Comparison of ENCODE assay signal across 30 cellular contexts in the genomic region with DNA sequence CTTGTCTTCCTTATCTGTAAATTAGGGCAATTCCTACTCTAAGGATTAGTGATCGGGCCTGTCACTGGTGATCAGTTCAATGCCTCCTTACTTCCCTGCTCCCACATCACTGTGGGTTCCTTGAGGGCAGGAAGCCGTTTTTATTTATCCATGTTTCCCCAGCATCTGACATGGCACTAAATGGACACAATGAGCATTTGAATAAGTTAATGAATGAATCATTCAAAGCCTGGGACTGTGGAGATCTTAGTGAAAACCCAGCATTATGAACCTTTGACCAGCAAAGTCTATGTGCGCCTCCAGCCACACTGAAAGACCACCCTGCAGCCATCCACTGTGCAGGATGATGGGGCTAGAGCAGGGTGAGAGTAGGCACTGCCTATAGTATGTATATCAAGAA. TPM values are rescaled to one million over a fixed set of nuclear protein-coding genes. Genes with fewer than 3 reads are reported as not detected.
"Had no signal": no experiment of that assay in that cellular context is flagged by ENCODE, and none has a peak within 500 bp of the region (broad histone marks: within the 10 kb centered on the region; RNA-seq: fewer than 3 reads in every experiment).

No MANE protein-coding gene starts in this region.

- H3K4me1 Mint-ChIP-seq: activated B cell treated with CpG ODN at 0.5 μM for 24 hours; activated naive CD4-positive, alpha-beta T cell treated with anti-CD3 and anti-CD28 coated beads, Interleukin-2, amount 50 U/mL, for 24 hours; activated T-helper 17 cell treated with anti-CD3 and anti-CD28 coated beads, Interleukin-2, amount 50 U/mL, for 72 hours; naive B cell; nephron progenitor cell; stimulated activated memory B cell treated with anti-CD40 and anti-IgM and Interleukin-4, amounts not matched to agents 10 μg/mL and 1 μg/mL and 100 μg/mL, for 72 hours; stimulated activated naive CD8-positive, alpha-beta T cell treated with anti-CD3 and anti-CD28 coated beads, Interleukin-15, amount 100 ng/mL, for 72 hours had no signal

- H3K4me1 ChIP-seq: breast epithelium had no signal

- H3K9me3 Mint-ChIP-seq: activated naive CD4-positive, alpha-beta T cell treated with anti-CD3 and anti-CD28 coated beads, Interleukin-2, amount 50 U/mL, for 24 hours; activated naive CD8-positive, alpha-beta T cell treated with anti-CD3 and anti-CD28 coated beads, Interleukin-2, amount 50 U/mL, for 24 hours; activated T-helper 17 cell treated with anti-CD3 and anti-CD28 coated beads, Interleukin-2, amount 50 U/mL, for 72 hours had no signal

- H3K9me3 ChIP-seq: ovary, suprapubic skin had no signal

- ATAC-seq: activated CD8-positive, alpha-beta T cell treated with anti-CD3 and anti-CD28 coated beads for 36 hours; activated naive CD8-positive, alpha-beta T cell treated with anti-CD3 and anti-CD28 coated beads, Interleukin-2, amount 50 U/mL, for 24 hours; activated T-cell treated with anti-CD3 and anti-CD28 coated beads, Interleukin-2, amount 50 U/mL, for 4 hours; activated T-helper 17 cell treated with anti-CD3 and anti-CD28 coated beads, Interleukin-2, amount 50 U/mL, for 72 hours; heart right ventricle; left lobe of liver; lower lobe of right lung; sciatic nerve; stimulated activated memory B cell treated with anti-CD40 and anti-IgM and Interleukin-4, amounts not matched to agents 10 μg/mL and 1 μg/mL and 100 μg/mL, for 72 hours; stimulated activated naive CD8-positive, alpha-beta T cell treated with anti-CD3 and anti-CD28 coated beads, Interleukin-15, amount 100 ng/mL, for 72 hours had no signal

- H3K36me3 ChIP-seq: breast epithelium, lower lobe of right lung, ovary, suprapubic skin had no signal

- H3K27ac ChIP-seq: breast epithelium, lower lobe of right lung, ovary, suprapubic skin had no signal

- H3K27me3 ChIP-seq: breast epithelium, heart right ventricle, ovary, suprapubic skin had no signal

- H3K27ac Mint-ChIP-seq: activated B cell treated with CpG ODN at 0.5 μM for 24 hours; activated CD8-positive, alpha-beta T cell treated with anti-CD3 and anti-CD28 coated beads for 36 hours; activated naive CD4-positive, alpha-beta T cell treated with anti-CD3 and anti-CD28 coated beads, Interleukin-2, amount 50 U/mL, for 24 hours; activated naive CD8-positive, alpha-beta T cell treated with anti-CD3 and anti-CD28 coated beads, Interleukin-2, amount 50 U/mL, for 24 hours; activated T-helper 17 cell treated with anti-CD3 and anti-CD28 coated beads, Interleukin-2, amount 50 U/mL, for 72 hours; nephron progenitor cell; progenitor cell of endocrine pancreas; stimulated activated memory B cell treated with anti-CD40 and anti-IgM and Interleukin-4, amounts not matched to agents 10 μg/mL and 1 μg/mL and 100 μg/mL, for 72 hours; stimulated activated naive CD8-positive, alpha-beta T cell treated with anti-CD3 and anti-CD28 coated beads, Interleukin-15, amount 100 ng/mL, for 72 hours had no signal

- DNase-seq: activated B cell treated with CpG ODN at 0.5 μM for 24 hours; activated CD4-positive, alpha-beta T cell treated with anti-CD3 and anti-CD28 coated beads, Interleukin-2, amount 50 U/mL, for 1 hour; activated CD8-positive, alpha-beta T cell treated with anti-CD3 and anti-CD28 coated beads for 36 hours; activated naive CD8-positive, alpha-beta T cell treated with anti-CD3 and anti-CD28 coated beads, Interleukin-2, amount 50 U/mL, for 24 hours; activated T-cell treated with anti-CD3 and anti-CD28 coated beads, Interleukin-2, amount 50 U/mL, for 4 hours; central memory CD4-positive, alpha-beta T cell; dermis blood vessel endothelial cell; effector CD4-positive, alpha-beta T cell; heart right ventricle; lower lobe of right lung; mesendoderm; naive B cell; nephron progenitor cell; ovary; retina; small intestine; stimulated activated CD4-positive, alpha-beta T cell treated with anti-CD3 and anti-CD28 coated beads, Interleukin-1b, Interleukin-23, amount 100 ng/mL, for 48 hours; stimulated activated CD4-positive, alpha-beta T cell treated with anti-CD3 and anti-CD28 coated beads, Interleukin-4, amount 100 ng/mL, for 4 hours; stimulated activated CD8-positive, alpha-beta memory T cell treated with anti-CD3 and anti-CD28 coated beads, Interleukin-4, amount 100 ng/mL, for 48 hours; stimulated activated naive CD8-positive, alpha-beta T cell treated with anti-CD3 and anti-CD28 coated beads, Interleukin-15, amount 100 ng/mL, for 72 hours; T-helper 2 cell; trophoblast cell had no signal

- H3K4me3 Mint-ChIP-seq: activated B cell treated with CpG ODN at 0.5 μM for 24 hours; activated CD8-positive, alpha-beta T cell treated with anti-CD3 and anti-CD28 coated beads for 36 hours; activated naive CD4-positive, alpha-beta T cell treated with anti-CD3 and anti-CD28 coated beads, Interleukin-2, amount 50 U/mL, for 24 hours; activated naive CD8-positive, alpha-beta T cell treated with anti-CD3 and anti-CD28 coated beads, Interleukin-2, amount 50 U/mL, for 24 hours; activated T-cell treated with anti-CD3 and anti-CD28 coated beads, Interleukin-2, amount 50 U/mL, for 4 hours; activated T-helper 17 cell treated with anti-CD3 and anti-CD28 coated beads, Interleukin-2, amount 50 U/mL, for 72 hours; naive B cell; nephron progenitor cell; stimulated activated memory B cell treated with anti-CD40 and anti-IgM and Interleukin-4, amounts not matched to agents 10 μg/mL and 1 μg/mL and 100 μg/mL, for 72 hours; stimulated activated naive CD8-positive, alpha-beta T cell treated with anti-CD3 and anti-CD28 coated beads, Interleukin-15, amount 100 ng/mL, for 72 hours had no signal

- H3K36me3 Mint-ChIP-seq: stimulated activated memory B cell treated with anti-CD40 and anti-IgM and Interleukin-4, amounts not matched to agents 10 μg/mL and 1 μg/mL and 100 μg/mL, for 72 hours had no signal

- H3K4me3 ChIP-seq: breast epithelium, heart right ventricle, lower lobe of right lung, ovary, suprapubic skin had no signal

RNA-seq across cellular contexts. Expression of a gene that starts 11.6 kb away (rescaled TPM):
- total RNA-seq: progenitor cell of endocrine pancreas had no signal
